20 cellular contexts compared by ENCODE assay signal in the genomic region with DNA sequence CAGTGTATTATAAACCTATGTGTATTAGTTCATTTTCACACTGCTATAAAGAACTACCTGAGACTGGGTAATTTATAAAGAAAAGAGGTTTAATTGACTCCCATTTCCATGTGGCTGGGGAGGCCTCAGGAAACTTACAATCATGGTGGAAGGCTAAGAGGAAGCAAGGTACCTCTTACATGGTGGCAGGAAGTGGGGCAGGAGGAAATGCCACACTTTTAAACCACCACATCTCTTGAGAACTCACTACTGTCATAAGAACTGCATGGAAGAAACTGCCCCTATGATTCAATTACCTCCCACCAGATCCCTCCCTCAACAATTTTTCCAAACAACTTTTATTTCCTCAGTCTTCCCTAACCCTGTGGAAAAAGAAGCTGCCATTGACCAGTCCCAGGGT.
"Had no signal": no experiment of that assay in that cellular context is flagged by ENCODE, and none has a peak within 500 bp of the region (broad histone marks: within the 10 kb centered on the region; RNA-seq: fewer than 3 reads in every experiment).

No MANE protein-coding gene starts in this region.

- H3K4me3 Mint-ChIP-seq: stimulated activated naive B cell treated with anti-CD40 and anti-IgM and Interleukin-4, amounts not matched to agents 10 μg/mL and 1 μg/mL and 100 μg/mL, for 72 hours had no signal

- H3K9me3 ChIP-seq: ascending aorta, spleen, thoracic aorta, upper lobe of left lung had no signal

- H3K27me3 ChIP-seq: ascending aorta, spleen, upper lobe of left lung had no signal

- DNase-seq: activated CD4-positive, alpha-beta T cell treated with anti-CD3 and anti-CD28 coated beads, Interleukin-2, amount 50 U/mL, for 48 hours; activated CD8-positive, alpha-beta memory T cell treated with anti-CD3 and anti-CD28 coated beads, Interleukin-2, amount 50 U/mL, for 4 hours; erythroblast; foreskin melanocyte; glutamatergic neuron; hippocampal formation; midbrain; retina; spleen; stimulated activated CD4-positive, alpha-beta T cell treated with anti-CD3 and anti-CD28 coated beads, Interleukin-4, amount 100 ng/mL, for 4 hours; stimulated activated naive B cell treated with anti-CD40 and anti-IgM and Interleukin-4, amounts not matched to agents 10 μg/mL and 1 μg/mL and 100 μg/mL, for 72 hours; T1000; upper lobe of left lung had no signal

- H3K4me1 ChIP-seq: ascending aorta, upper lobe of left lung had no signal

- H3K4me3 ChIP-seq: ascending aorta, coronary artery, lung, spleen, thoracic aorta, upper lobe of left lung had no signal

- H3K27ac Mint-ChIP-seq: stimulated activated naive B cell treated with anti-CD40 and anti-IgM and Interleukin-4, amounts not matched to agents 10 μg/mL and 1 μg/mL and 100 μg/mL, for 72 hours had no signal

- H3K36me3 ChIP-seq: ascending aorta, spleen, thoracic aorta, upper lobe of left lung had no signal

- ATAC-seq: activated CD4-positive, CD25-positive, alpha-beta regulatory T cell treated with anti-CD3 and anti-CD28 coated beads, Interleukin-2, amount 50 U/mL, for 24 hours; left lobe of liver; SK-N-SH treated with all-trans-retinoic acid at 6 μM for 48 hours; stimulated activated naive B cell treated with anti-CD40 and anti-IgM and Interleukin-4, amounts not matched to agents 10 μg/mL and 1 μg/mL and 100 μg/mL, for 72 hours had no signal

- H3K9me3 Mint-ChIP-seq: stimulated activated naive B cell treated with anti-CD40 and anti-IgM and Interleukin-4, amounts not matched to agents 10 μg/mL and 1 μg/mL and 100 μg/mL, for 72 hours had no signal

- H3K27ac ChIP-seq: ascending aorta, coronary artery, spleen, thoracic aorta, upper lobe of left lung had no signal

- H3K36me3 Mint-ChIP-seq: stimulated activated naive B cell treated with anti-CD40 and anti-IgM and Interleukin-4, amounts not matched to agents 10 μg/mL and 1 μg/mL and 100 μg/mL, for 72 hours had no signal
